ENCODE assay signal across 14 cellular contexts in genomic region chr3:134630506-134630905, GRCh38. TPM values are rescaled to one million over a fixed set of nuclear protein-coding genes. Genes with fewer than 3 reads are reported as not detected.
DNase-seq lines count a peak whose midpoint lies in the region; ATAC-seq and TF ChIP-seq lines count a peak whose summit lies in the region.
"Had no signal": no experiment of that assay in that cellular context is flagged by ENCODE, and none has a peak within 500 bp of the region (broad histone marks: within the 10 kb centered on the region; RNA-seq: fewer than 3 reads in every experiment).

No MANE protein-coding gene starts in this region.

- TF ChIP-seq CTCF in AG10803 (conservative IDR thresholded peaks at IDR 0.05; ENCODE audit: low read length): peak; percentile 49
- peak; percentile 47 to 55 for TF ChIP-seq CTCF in GM23338 (conservative IDR thresholded peaks at IDR 0.05; ENCODE audit: low read depth in 2 of 2)
- TF ChIP-seq CTCF in fibroblast of villous mesenchyme (IDR thresholded peaks at IDR 0.05; ENCODE audit: insufficient read depth, low read depth, low read length): peak; percentile 56
- no peak for TF ChIP-seq CTCF in testis (IDR thresholded peaks at IDR 0.05)

- intact Hi-C loops in testis (cut with DNase I; ENCODE audit: low total_unique reads): no loop called here

- H3K4me1 ChIP-seq in GM23338 (ENCODE audit: insufficient read depth): no peaks in the 10 kb centered on the region
- H3K4me1 ChIP-seq in testis: no peaks in the 10 kb centered on the region
- H3K4me1 ChIP-seq: pancreas had no signal

- CTCF ChIA-PET in T-cell (lab: Charles Lee): no interaction called here

- H3K27ac Mint-ChIP-seq in GM23338 (no peak overlapping the region), T-cell (no peak overlapping the region)
- H3K27ac Mint-ChIP-seq in activated naive CD8-positive, alpha-beta T cell treated with anti-CD3 and anti-CD28 coated beads for 36 hours: no peak overlapping the region
- H3K27ac Mint-ChIP-seq: activated naive CD8-positive, alpha-beta T cell treated with anti-CD3 and anti-CD28 coated beads, Interleukin-2, amount 10 ng/mL, durations not matched to agents 7 days and 5 days had no signal

- peak; percentile 53 for ATAC-seq in GM23338
- ATAC-seq in T-cell (replicated peaks in 1 of 4): no peak
- no peak for ATAC-seq in GM18519 (IDR thresholded peaks at IDR 0.05; ENCODE audit: low FRiP score, unreplicated experiment)
- ATAC-seq: pancreas, Right ventricle myocardium inferior had no signal

- H3K9me3 Mint-ChIP-seq in GM23338: peaks cover 14% of the 10 kb centered on the region
- peaks cover 11 to 27% (median 22%) of the 10 kb centered on the region in 3 donors for H3K9me3 Mint-ChIP-seq in T-cell
- peaks cover 15% of the 10 kb centered on the region for H3K9me3 Mint-ChIP-seq in activated naive CD8-positive, alpha-beta T cell treated with anti-CD3 and anti-CD28 coated beads for 36 hours

- peak; percentile 15 for DNase-seq in AG10803 (ENCODE audit: low read depth)
- DNase-seq in GM23338 (ENCODE audit: low spot score): no peak
- DNase-seq in SK-MEL-5 (ENCODE audit: low read depth, low spot score): peak; percentile 55
- peak; percentile 16 for DNase-seq in fibroblast of villous mesenchyme (ENCODE audit: low read depth)
- no peak for DNase-seq in T-cell
- no peak for DNase-seq in testis
- no peak for DNase-seq in activated naive CD8-positive, alpha-beta T cell treated with anti-CD3 and anti-CD28 coated beads for 36 hours
- DNase-seq: activated CD4-positive, alpha-beta T cell treated with anti-CD3 and anti-CD28 coated beads for 4 hours; activated naive CD8-positive, alpha-beta T cell treated with anti-CD3 and anti-CD28 coated beads, Interleukin-2, amount 10 ng/mL, durations not matched to agents 7 days and 5 days; NCI-H187 treated with DMSO at 0.1 percent for 48 hours had no signal

- H3K79me2 ChIP-seq in GM23338 (replicated peaks; ENCODE audit: insufficient read depth): no peaks in the 10 kb centered on the region

- no peak overlapping the region for H3K27ac ChIP-seq in GM23338 (ENCODE audit: low read depth)
- no peak overlapping the region for H3K27ac ChIP-seq in testis
- H3K27ac ChIP-seq: pancreas, thoracic aorta had no signal

- H4K20me1 ChIP-seq in GM23338 (replicated peaks; ENCODE audit: insufficient read depth): no peaks in the 10 kb centered on the region

- H3K4me3 ChIP-seq in AG10803 (ENCODE audit: low read length): no peak overlapping the region
- H3K4me3 ChIP-seq in GM23338: no peak overlapping the region
- no peak overlapping the region for H3K4me3 ChIP-seq in fibroblast of villous mesenchyme (ENCODE audit: low read depth, low read length)
- H3K4me3 ChIP-seq in testis: no peak overlapping the region
- H3K4me3 ChIP-seq: pancreas, thoracic aorta had no signal

- no peaks in the 10 kb centered on the region for H3K27me3 ChIP-seq in GM23338 (ENCODE audit: insufficient read depth)
- H3K27me3 ChIP-seq in testis: no peaks in the 10 kb centered on the region
- H3K27me3 ChIP-seq: pancreas had no signal

- H3K27me3 Mint-ChIP-seq in GM23338 (ENCODE audit: insufficient read depth, low read depth, poor library complexity): peaks cover 5% of the 10 kb centered on the region
- H3K27me3 Mint-ChIP-seq in T-cell: peaks cover 10 to 11% of the 10 kb centered on the region in 2 donors
- peaks cover 14% of the 10 kb centered on the region for H3K27me3 Mint-ChIP-seq in activated naive CD8-positive, alpha-beta T cell treated with anti-CD3 and anti-CD28 coated beads for 36 hours

- TF ChIP-seq POLR2A in testis (IDR thresholded peaks at IDR 0.05): no peak

- no peaks in the 10 kb centered on the region for H3K9me3 ChIP-seq in testis
- H3K9me3 ChIP-seq: pancreas had no signal

- no peak overlapping the region for H3K4me3 Mint-ChIP-seq in GM23338
- H3K4me3 Mint-ChIP-seq in T-cell: no peak overlapping the region
- H3K4me3 Mint-ChIP-seq in activated naive CD8-positive, alpha-beta T cell treated with anti-CD3 and anti-CD28 coated beads for 36 hours: no peak overlapping the region
- H3K4me3 Mint-ChIP-seq: activated naive CD8-positive, alpha-beta T cell treated with anti-CD3 and anti-CD28 coated beads, Interleukin-2, amount 10 ng/mL, durations not matched to agents 7 days and 5 days had no signal

- H3F3A ChIP-seq in GM23338 (replicated peaks; ENCODE audit: low read depth): no peaks in the 10 kb centered on the region

- no peak overlapping the region for H2AFZ ChIP-seq in GM23338

- H3K36me3 Mint-ChIP-seq in GM23338 (ENCODE audit: low read depth): peaks cover 10% of the 10 kb centered on the region; the same call in 2 of the 3 replicates
- no peaks in the 10 kb centered on the region for H3K36me3 Mint-ChIP-seq in T-cell
- H3K36me3 Mint-ChIP-seq in activated naive CD8-positive, alpha-beta T cell treated with anti-CD3 and anti-CD28 coated beads for 36 hours: peaks cover 2% of the 10 kb centered on the region
- H3K36me3 Mint-ChIP-seq: activated naive CD8-positive, alpha-beta T cell treated with anti-CD3 and anti-CD28 coated beads, Interleukin-2, amount 10 ng/mL, durations not matched to agents 7 days and 5 days had no signal

- 92 to 100% methylated on average over 1 of the region's 1 CpG for WGBS in testis, 2 donors

- H3K4me2 ChIP-seq in GM23338: no peak overlapping the region

- in situ Hi-C loops in SK-MEL-5 (cut with HindIII; ENCODE audit: low pct_unique_long_range_greater_than_20kb, low sequenced_read_pairs): no loop called here

- no peaks in the 10 kb centered on the region for H3K36me3 ChIP-seq in GM23338 (ENCODE audit: insufficient read depth)
- no peaks in the 10 kb centered on the region for H3K36me3 ChIP-seq in testis (ENCODE audit: low read depth, missing control alignments)
- H3K36me3 ChIP-seq: pancreas, thoracic aorta had no signal

- H3K4me1 Mint-ChIP-seq in GM23338 (no peaks in the 10 kb centered on the region), T-cell (no peaks in the 10 kb centered on the region)
- H3K4me1 Mint-ChIP-seq in activated naive CD8-positive, alpha-beta T cell treated with anti-CD3 and anti-CD28 coated beads for 36 hours: no peaks in the 10 kb centered on the region

- POLR2A ChIA-PET in T-cell (lab: Charles Lee): no interaction called here

- 0 out of 2 replicates have a peak, but pooled peaks cover 10% of the 10 kb centered on the region for H3K9me2 ChIP-seq in GM23338 (ENCODE audit: insufficient read depth)

TF ChIP-seq in GM23338, 12 proteins besides CTCF, POLR2A, EP300 and RAD21 (continues in another document):
- TF ChIP-seq NANOG (IDR thresholded peaks at IDR 0.05; ENCODE audit: borderline replicate concordance): no peak

RNA-seq across cellular contexts. Expression of gene KY, which starts 20.3 kb away (rescaled TPM):
- total RNA-seq in GM23338 (2014; rRNA removed; shearing (Covaris generic)): not detected in 2 replicates
- not detected in 2 replicates for polyA plus RNA-seq in GM23338 (2016; fragmentation: Nextera tagmentation; extraction: Ambion mirVana)
- not detected in 2 replicates for total RNA-seq in SK-MEL-5 (2014; rRNA removed; shearing (Covaris generic))
- not detected in 2 replicates for polyA plus RNA-seq in SK-MEL-5 (2015; cell fraction: cytosol; rRNA removed)
- polyA plus RNA-seq in SK-MEL-5 (2015; cell fraction: nucleus; rRNA removed): not detected in 2 replicates
- 0.32 TPM in 1 of 2 replicates, not detected in the other for total RNA-seq in fibroblast of villous mesenchyme
- not detected for total RNA-seq in T-cell
- under 1 TPM; 0.37 to 0.71 TPM for total RNA-seq in testis
- 2.4 TPM for polyA plus RNA-seq in testis (ENCODE audit: insufficient read depth, low read depth, low replicate concordance)
- total RNA-seq in activated naive CD8-positive, alpha-beta T cell treated with anti-CD3 and anti-CD28 coated beads for 36 hours: not detected
- total RNA-seq: activated naive CD8-positive, alpha-beta T cell treated with anti-CD3 and anti-CD28 coated beads, Interleukin-2, amount 10 ng/mL, durations not matched to agents 7 days and 5 days had no signal

Comparison
In these comparisons a context has a peak if more than half of its experiments do, and no peak if none do; other contexts are left out.
1. DNase-seq: peak in AG10803 (single experiment), SK-MEL-5 (single experiment) and fibroblast of villous mesenchyme (single experiment); none in GM23338 (single experiment), T-cell (0 of 34), testis (single experiment) and activated naive CD8-positive, alpha-beta T cell treated with anti-CD3 and anti-CD28 coated beads for 36 hours (single experiment).
2. CTCF ChIP-seq: peak in AG10803 (single experiment), GM23338 (2 of 2) and fibroblast of villous mesenchyme (single experiment); none in testis (0 of 3).